Comparison of ENCODE assay signal across 10 cellular contexts in the genomic region with DNA sequence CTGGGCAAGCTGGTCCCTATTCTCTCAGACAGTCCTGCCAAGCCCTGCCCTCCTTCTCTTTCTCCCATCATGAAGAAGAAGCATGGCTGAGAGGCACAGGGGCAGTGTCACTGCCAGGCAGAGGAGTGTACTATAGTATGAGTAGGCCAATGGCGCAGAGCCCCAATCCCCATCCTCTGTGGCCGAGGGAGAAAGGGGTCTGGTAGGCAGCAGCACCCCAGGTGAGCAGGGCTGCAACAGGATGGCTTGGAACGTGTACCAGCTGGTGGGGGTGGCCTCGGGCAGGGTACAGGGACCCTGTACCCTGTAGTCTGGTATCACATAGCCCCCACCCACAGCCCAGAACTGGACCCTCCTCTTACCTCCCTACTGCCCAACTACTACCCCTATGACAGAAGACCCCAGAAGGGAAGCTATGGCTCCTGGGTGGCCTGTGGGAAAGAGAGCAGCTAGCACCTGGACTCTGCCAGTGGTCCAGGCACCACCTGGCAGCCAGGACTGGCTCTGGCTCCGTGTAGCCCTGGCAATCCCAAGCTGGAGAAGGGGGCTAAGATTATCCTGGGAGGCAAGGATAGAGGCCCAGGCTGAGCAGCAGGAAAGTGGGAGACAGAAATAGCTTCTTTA. TPM values are rescaled to one million over a fixed set of nuclear protein-coding genes. Genes with fewer than 3 reads are reported as not detected.
DNase-seq lines count a peak whose midpoint lies in the region; ATAC-seq and TF ChIP-seq lines count a peak whose summit lies in the region.
"Had no signal": no experiment of that assay in that cellular context is flagged by ENCODE, and none has a peak within 500 bp of the region (broad histone marks: within the 10 kb centered on the region; RNA-seq: fewer than 3 reads in every experiment).

No MANE protein-coding gene starts in this region.

- no peak overlapping the region for H3K14ac ChIP-seq in neuronal stem cell (ENCODE audit: low read length)

- H3K9me2 ChIP-seq in OCI-LY1 (ENCODE audit: low read depth, low read length) = no peaks in the 10 kb centered on the region

- WGBS in neuronal stem cell (ENCODE audit: extremely low coverage in 2 of 2, insufficient read length in 2 of 2, insufficient replicate concordance in 1 of 2), 2 donors = no CpG with 5 or more reads among the region's 5 CpGs

- no peak for ATAC-seq in GM18909 (IDR thresholded peaks at IDR 0.05; ENCODE audit: poor library complexity, unreplicated experiment)
- ATAC-seq: natural killer cell had no signal

- H3K9ac ChIP-seq in OCI-LY1 (ENCODE audit: low read length) = no peak overlapping the region; the same call in 1 of the 2 replicates
- no peak overlapping the region for H3K9ac ChIP-seq in neuronal stem cell (ENCODE audit: low read depth, low read length, poor library complexity)

- no peak overlapping the region for H2AK5ac ChIP-seq in neuronal stem cell (ENCODE audit: low read depth, low read length)

- H4K20me1 ChIP-seq in OCI-LY1 (ENCODE audit: insufficient read depth, low read length) = no peaks in the 10 kb centered on the region

- no peaks in the 10 kb centered on the region for H3K9me3 Mint-ChIP-seq in neural crest cell
- H3K9me3 Mint-ChIP-seq: natural killer cell had no signal

- H2AFZ ChIP-seq in ACC112 (ENCODE audit: low read length, unreplicated experiment) = no peak overlapping the region
- no peak overlapping the region for H2AFZ ChIP-seq in OCI-LY1 (ENCODE audit: low read length)
- H2AFZ ChIP-seq in neuronal stem cell (ENCODE audit: low read length) = no peak overlapping the region

- peaks cover 37% of the 10 kb centered on the region for H3K4me1 ChIP-seq in ACC112 (ENCODE audit: control insufficient read depth, insufficient read depth, low read length, unreplicated experiment)
- H3K4me1 ChIP-seq in OCI-LY1 (ENCODE audit: insufficient read depth, low read length, severe bottlenecking) = peaks cover 38% of the 10 kb centered on the region
- peaks cover 29% of the 10 kb centered on the region for H3K4me1 ChIP-seq in effector memory CD4-positive, alpha-beta T cell (ENCODE audit: control insufficient read depth, insufficient read depth, low read length, poor library complexity, severe bottlenecking)
- peaks cover 7 to 13% of the 10 kb centered on the region in 2 donors for H3K4me1 ChIP-seq in neuronal stem cell (ENCODE audit: control insufficient read depth in 2 of 2, insufficient read depth in 1 of 2, low read depth in 1 of 2, low read length in 2 of 2)

- H3K36me3 Mint-ChIP-seq in neural crest cell (ENCODE audit: low read depth) = peaks cover 2% of the 10 kb centered on the region
- H3K36me3 Mint-ChIP-seq: natural killer cell had no signal

- no peak overlapping the region for H2BK12ac ChIP-seq in neuronal stem cell (ENCODE audit: low read length)

- H3K27me3 Mint-ChIP-seq in neural crest cell (ENCODE audit: low read depth) = no peaks in the 10 kb centered on the region

- no peak overlapping the region for H4K91ac ChIP-seq in neuronal stem cell (ENCODE audit: low read depth, low read length, poor library complexity)

- no peaks in the 10 kb centered on the region for H3K27me3 ChIP-seq in ACC112 (ENCODE audit: insufficient read depth, low read length)
- H3K27me3 ChIP-seq in OCI-LY1 (ENCODE audit: insufficient read depth, low read length) = no peaks in the 10 kb centered on the region
- no peaks in the 10 kb centered on the region for H3K27me3 ChIP-seq in effector memory CD4-positive, alpha-beta T cell (replicated peaks; ENCODE audit: control insufficient read depth, insufficient read depth, low read length, poor library complexity, severe bottlenecking)
- no peaks in the 10 kb centered on the region for H3K27me3 ChIP-seq in neuronal stem cell (ENCODE audit: control insufficient read depth in 3 of 3, insufficient read depth in 3 of 3, low read depth in 1 of 3, low read length in 3 of 3)

- H3K4me2 ChIP-seq in OCI-LY1 (ENCODE audit: low read length) (peak overlapping the region; percentile 65; the same call in 1 of the 2 replicates), neuronal stem cell (ENCODE audit: insufficient read depth, low read length, poor library complexity, severe bottlenecking) (no peak overlapping the region)

- H3K79me1 ChIP-seq in neuronal stem cell (ENCODE audit: low read depth, low read length) = peaks cover 6% of the 10 kb centered on the region

- TF ChIP-seq CTCF in OCI-LY1 (IDR thresholded peaks at IDR 0.05; ENCODE audit: low read length) (no peak), neural crest cell (conservative IDR thresholded peaks at IDR 0.05) (no peak)

- H3K36me3 ChIP-seq in ACC112 (ENCODE audit: insufficient read depth, low read length) (peaks cover 3% of the 10 kb centered on the region; the same call in 1 of the 2 replicates), OCI-LY1 (ENCODE audit: insufficient read depth, low read length) (peaks cover 47% of the 10 kb centered on the region), neuronal stem cell (replicated peaks in 1 of 2; ENCODE audit: control insufficient read depth in 2 of 2, insufficient read depth in 2 of 2, low read length in 2 of 2) (peaks cover 21 to 52% of the 10 kb centered on the region in 2 donors)
- H3K36me3 ChIP-seq in effector memory CD4-positive, alpha-beta T cell (ENCODE audit: control insufficient read depth, insufficient read depth, low read length) = peaks cover 43% of the 10 kb centered on the region

- H3K79me2 ChIP-seq in ACC112 (ENCODE audit: control insufficient read depth, insufficient read depth, low read length, unreplicated experiment) (peaks cover 50% of the 10 kb centered on the region), OCI-LY1 (ENCODE audit: insufficient read depth, low read length) (peaks cover 36% of the 10 kb centered on the region)

- DNase-seq in effector memory CD4-positive, alpha-beta T cell = no peak
- no peak for DNase-seq in neural crest cell (ENCODE audit: low read depth, low spot score)
- DNase-seq in neuronal stem cell (ENCODE audit: low spot score) = no peak
- DNase-seq in pons (ENCODE audit: low spot score) = no peak
- no peak for DNase-seq in AG20443 (ENCODE audit: low spot score)
- DNase-seq: natural killer cell, SW 1271 had no signal

- peaks cover 28% of the 10 kb centered on the region for H3K4me1 Mint-ChIP-seq in neural crest cell

- H3K4me3 Mint-ChIP-seq in neural crest cell = peak overlapping the region; percentile 31
- H3K4me3 Mint-ChIP-seq: natural killer cell had no signal

- 0 out of 2 replicates have a peak overlapping the region, but pooled peaks have one; percentile 77 for H3K27ac ChIP-seq in ACC112 (ENCODE audit: low read depth, low read length)
- H3K27ac ChIP-seq in OCI-LY1 (ENCODE audit: low read depth, low read length, poor library complexity, severe bottlenecking) = no peak overlapping the region
- peak overlapping the region; percentile 49 for H3K27ac ChIP-seq in effector memory CD4-positive, alpha-beta T cell (ENCODE audit: insufficient read depth, low read length, poor library complexity, severe bottlenecking)
- no peak overlapping the region for H3K27ac ChIP-seq in neuronal stem cell (replicated peaks; ENCODE audit: low read length)

- H2BK15ac ChIP-seq in neuronal stem cell (ENCODE audit: low read length) = no peak overlapping the region

- H3K18ac ChIP-seq in neuronal stem cell (ENCODE audit: low read length) = no peak overlapping the region

- no peak overlapping the region for H2BK120ac ChIP-seq in neuronal stem cell (ENCODE audit: low read depth, low read length)

- H3K9me3 ChIP-seq in OCI-LY1 (ENCODE audit: low read length) = no peaks in the 10 kb centered on the region
- no peaks in the 10 kb centered on the region for H3K9me3 ChIP-seq in effector memory CD4-positive, alpha-beta T cell (ENCODE audit: control insufficient read depth, low read length)
- H3K9me3 ChIP-seq in neuronal stem cell (replicated peaks in 1 of 2; ENCODE audit: control insufficient read depth in 2 of 2, insufficient read depth in 1 of 2, low read depth in 1 of 2, low read length in 2 of 2) = no peaks in the 10 kb centered on the region

- no peak overlapping the region for H4K8ac ChIP-seq in neuronal stem cell (ENCODE audit: low read depth, low read length)

- peak overlapping the region; percentile 15; the same call in 1 of the 2 replicates for H3K4me3 ChIP-seq in ACC112 (ENCODE audit: low read depth, low read length)
- H3K4me3 ChIP-seq in OCI-LY1 (ENCODE audit: low read depth, low read length, poor library complexity, severe bottlenecking) = no peak overlapping the region
- no peak overlapping the region for H3K4me3 ChIP-seq in effector memory CD4-positive, alpha-beta T cell (ENCODE audit: insufficient read depth, low read depth, low read length, poor library complexity, severe bottlenecking)
- no peak overlapping the region for H3K4me3 ChIP-seq in neuronal stem cell (ENCODE audit: low read length in 2 of 2)

- no peak overlapping the region for H3K27ac Mint-ChIP-seq in neural crest cell (ENCODE audit: unreplicated experiment)
- H3K27ac Mint-ChIP-seq: natural killer cell had no signal

- no peak overlapping the region for H3K23ac ChIP-seq in neuronal stem cell (ENCODE audit: low read depth, low read length, poor library complexity)

- H2BK5ac ChIP-seq in neuronal stem cell (ENCODE audit: low read length) = no peak overlapping the region

- no peaks in the 10 kb centered on the region for H3F3A ChIP-seq in OCI-LY1 (ENCODE audit: insufficient read depth, low read length)

- H3K4ac ChIP-seq in neuronal stem cell (ENCODE audit: low read length) = no peak overlapping the region

RNA-seq across cellular contexts. Expression of a gene that starts 4.4 kb away (rescaled TPM):
- 43.0 and 45.5 TPM in 2 replicates for total RNA-seq in neural crest cell
- 29.1 TPM for polyA plus RNA-seq in neuronal stem cell (2013, experiment 1 of 2)
- polyA plus RNA-seq in neuronal stem cell (2013, experiment 2 of 2) = 28.5 TPM

RNA-seq across cellular contexts. Expression of a gene that starts 10.6 kb away (rescaled TPM):
- total RNA-seq in neural crest cell = 57.4 and 59.9 TPM in 2 replicates
- 23.3 TPM for polyA plus RNA-seq in neuronal stem cell (2013, experiment 1 of 2)
- polyA plus RNA-seq in neuronal stem cell (2013, experiment 2 of 2) = 22.2 TPM

RNA-seq across cellular contexts. Expression of a gene that starts 10.8 kb away (rescaled TPM):
- total RNA-seq in neural crest cell = 170 and 178 TPM in 2 replicates
- polyA plus RNA-seq in neuronal stem cell (2013, experiment 1 of 2) = 77.2 TPM
- 75.2 TPM for polyA plus RNA-seq in neuronal stem cell (2013, experiment 2 of 2)

RNA-seq across cellular contexts. Expression of a gene that starts 35.4 kb away (rescaled TPM):
- not detected in 2 replicates for total RNA-seq in neural crest cell
- not detected for polyA plus RNA-seq in neuronal stem cell (2013, experiment 1 of 2)
- polyA plus RNA-seq in neuronal stem cell (2013, experiment 2 of 2) = not detected
- total RNA-seq: natural killer cell had no signal

RNA-seq across cellular contexts. Expression of a gene that starts 43.7 kb away (rescaled TPM):
- total RNA-seq in neural crest cell = not detected in 2 replicates
- polyA plus RNA-seq in neuronal stem cell (2013, experiment 1 of 2) = not detected
- polyA plus RNA-seq in neuronal stem cell (2013, experiment 2 of 2) = 0.07 TPM
- total RNA-seq: natural killer cell had no signal

Comparison
In these comparisons a context has a peak if more than half of its experiments do, and no peak if none do; other contexts are left out.
1. H3K27ac ChIP-seq: peak in ACC112 (single experiment) and effector memory CD4-positive, alpha-beta T cell (single experiment); none in OCI-LY1 (single experiment) and neuronal stem cell (single experiment).